ENCODE assay signal across 9 cellular contexts in the genomic region with DNA sequence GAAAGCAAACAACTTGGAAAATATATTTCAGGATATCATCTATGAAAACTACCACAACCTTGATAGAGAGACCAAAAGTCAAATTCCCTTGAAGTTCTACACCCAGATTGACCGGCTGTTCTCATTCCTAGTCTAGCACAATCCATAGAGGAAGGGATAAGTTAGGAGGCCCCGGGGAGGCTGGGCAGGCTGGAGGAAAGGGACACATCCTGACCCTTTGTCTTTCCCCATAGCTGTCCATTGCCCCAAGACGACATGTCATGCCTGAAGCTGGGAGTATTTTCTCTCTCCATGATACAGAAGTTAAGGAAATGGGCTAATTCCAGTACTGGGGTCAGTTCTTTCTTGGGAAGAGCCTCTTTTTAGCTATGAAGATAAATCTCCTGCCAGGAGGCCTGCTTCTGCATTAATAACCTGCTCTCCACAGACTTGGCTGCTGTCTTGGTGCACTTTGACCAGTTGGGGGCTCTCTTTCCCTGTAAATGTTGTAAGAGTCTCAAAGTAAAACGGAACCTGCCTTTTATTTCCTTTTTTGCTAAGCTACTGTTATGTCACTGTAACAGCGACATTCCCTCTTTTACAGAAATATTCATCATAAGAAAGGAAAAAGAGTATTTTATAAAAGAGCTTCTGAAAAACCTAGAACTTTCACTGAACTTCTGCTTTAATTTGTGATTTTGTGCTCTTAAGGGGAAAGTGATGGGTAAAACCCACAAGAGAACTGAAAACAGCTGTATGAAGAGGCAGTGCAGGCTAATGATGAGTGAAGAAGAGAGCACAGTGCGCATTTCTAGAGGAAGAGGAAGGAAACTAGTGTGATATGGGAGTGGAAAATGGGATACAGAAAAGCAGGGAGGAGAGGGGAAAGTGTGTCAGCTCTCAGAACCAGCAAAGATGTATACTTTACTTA. TPM values are rescaled to one million over a fixed set of nuclear protein-coding genes. Genes with fewer than 3 reads are reported as not detected.
A peak's percentile ranks its signal among the peaks of the same experiment; 100 is the strongest.
DNase-seq lines count a peak whose midpoint lies in the region; ATAC-seq, FAIRE-seq and TF ChIP-seq lines count a peak whose summit lies in the region.
"Not testable (repeated sequence)": the region's sequence is repeated elsewhere in the genome, so short reads cannot be mapped to it uniquely, and the experiment has no call there.
"Had no signal": no experiment of that assay in that cellular context is flagged by ENCODE, and none has a peak within 500 bp of the region (broad histone marks: within the 10 kb centered on the region; RNA-seq: fewer than 3 reads in every experiment).

No MANE protein-coding gene starts in this region.

- peak; percentile 16 to 47 (median 30) for TF ChIP-seq CTCF in testis (IDR thresholded peaks at IDR 0.05)

- peak overlapping the region; percentile 36 for H3K4me3 Mint-ChIP-seq in activated CD8-positive, alpha-beta memory T cell treated with anti-CD3 and anti-CD28 coated beads, Interleukin-2, amount 10 ng/mL, durations not matched to agents 7 days and 5 days

- H3K4me1 ChIP-seq in testis = not testable (repeated sequence)

- H3K36me3 ChIP-seq in testis (ENCODE audit: low read depth, missing control alignments) = not testable (repeated sequence)

- not testable (repeated sequence) for H3K27ac ChIP-seq in testis

- not testable (repeated sequence) for H3K9me3 Mint-ChIP-seq in activated CD8-positive, alpha-beta memory T cell treated with anti-CD3 and anti-CD28 coated beads, Interleukin-2, amount 10 ng/mL, durations not matched to agents 7 days and 5 days (ENCODE audit: low read depth)

- FAIRE-seq in endometrium (lab: Jason Lieb, UNC) = peak; percentile 23

- not testable (repeated sequence) for H3K9me3 ChIP-seq in testis

- CTCF ChIA-PET in activated CD8-positive, alpha-beta memory T cell treated with anti-CD3 and anti-CD28 coated beads, Interleukin-2, amount 10 ng/mL, durations not matched to agents 7 days and 5 days (lab: Charles Lee) = interaction anchor here (0.7 to 2.7 kb wide), 25 partner anchors 8 to 593 kb away, joined by 3 to 16 read pairs (median 4); partner anchors contain the start of genes IFNA7 and KLHL9

- H3K27me3 ChIP-seq in testis = not testable (repeated sequence)

- not testable (repeated sequence) for H3K36me3 Mint-ChIP-seq in activated CD8-positive, alpha-beta memory T cell treated with anti-CD3 and anti-CD28 coated beads, Interleukin-2, amount 10 ng/mL, durations not matched to agents 7 days and 5 days

- H3K27me3 Mint-ChIP-seq in activated CD8-positive, alpha-beta memory T cell treated with anti-CD3 and anti-CD28 coated beads, Interleukin-2, amount 10 ng/mL, durations not matched to agents 7 days and 5 days = peaks cover 16% of the 10 kb centered on the region

- TF ChIP-seq POLR2A in testis (IDR thresholded peaks at IDR 0.05) = not testable (repeated sequence)

- not testable (repeated sequence) for H3K27ac Mint-ChIP-seq in activated CD8-positive, alpha-beta memory T cell treated with anti-CD3 and anti-CD28 coated beads, Interleukin-2, amount 10 ng/mL, durations not matched to agents 7 days and 5 days

- ATAC-seq in GM21423 (IDR thresholded peaks at IDR 0.05; ENCODE audit: unreplicated experiment) = peak; percentile 92
- peak; percentile 95 for ATAC-seq in HG03159 (IDR thresholded peaks at IDR 0.05; ENCODE audit: unreplicated experiment)
- ATAC-seq in activated CD8-positive, alpha-beta memory T cell treated with anti-CD3 and anti-CD28 coated beads, Interleukin-2, amount 10 ng/mL, durations not matched to agents 7 days and 5 days = peak; percentile 90

- intact Hi-C loops in testis (cut with DNase I; ENCODE audit: low total_unique reads) = not testable (repeated sequence)

- WGBS in testis, 2 donors = 49 to 59% methylated on average over 6 of the region's 6 CpGs

- peak; percentile 8 for DNase-seq in GM03348 (ENCODE audit: low spot score)
- peak; percentile 25 for DNase-seq in NCI-H774 (lab: John Stamatoyannopoulos, UW)
- peak; percentile 70 for DNase-seq in activated CD8-positive, alpha-beta memory T cell treated with anti-CD3 and anti-CD28 coated beads, Interleukin-2, amount 10 ng/mL, durations not matched to agents 7 days and 5 days
- peak; percentile 43 for DNase-seq in medulla oblongata (ENCODE audit: extremely low spot score)
- DNase-seq in testis = peak; percentile 36

- H3K4me1 Mint-ChIP-seq in activated CD8-positive, alpha-beta memory T cell treated with anti-CD3 and anti-CD28 coated beads, Interleukin-2, amount 10 ng/mL, durations not matched to agents 7 days and 5 days = not testable (repeated sequence)

- not testable (repeated sequence) for H3K4me3 ChIP-seq in testis

RNA-seq across cellular contexts. Expression of gene IFNA7, which starts 6.9 kb away (rescaled TPM):
- total RNA-seq in activated CD8-positive, alpha-beta memory T cell treated with anti-CD3 and anti-CD28 coated beads, Interleukin-2, amount 10 ng/mL, durations not matched to agents 7 days and 5 days = not detected
- not detected for total RNA-seq in testis
- not detected for polyA plus RNA-seq in testis (ENCODE audit: insufficient read depth, low read depth, low replicate concordance)
- total RNA-seq: mesothelial cell of epicardium had no signal

RNA-seq across cellular contexts. Expression of gene IFNA4, which starts 7.7 kb away (rescaled TPM):
- not detected for total RNA-seq in activated CD8-positive, alpha-beta memory T cell treated with anti-CD3 and anti-CD28 coated beads, Interleukin-2, amount 10 ng/mL, durations not matched to agents 7 days and 5 days
- total RNA-seq in testis = not detected
- not detected for polyA plus RNA-seq in testis (ENCODE audit: insufficient read depth, low read depth, low replicate concordance)
- total RNA-seq: mesothelial cell of epicardium had no signal

RNA-seq across cellular contexts. Expression of gene IFNA10, which starts 11.8 kb away (rescaled TPM):
- not detected for total RNA-seq in activated CD8-positive, alpha-beta memory T cell treated with anti-CD3 and anti-CD28 coated beads, Interleukin-2, amount 10 ng/mL, durations not matched to agents 7 days and 5 days
- total RNA-seq in testis = not detected
- not detected for polyA plus RNA-seq in testis (ENCODE audit: insufficient read depth, low read depth, low replicate concordance)
- total RNA-seq: mesothelial cell of epicardium had no signal

RNA-seq across cellular contexts. Expression of gene IFNA16, which starts 22.0 kb away (rescaled TPM):
- not detected for total RNA-seq in activated CD8-positive, alpha-beta memory T cell treated with anti-CD3 and anti-CD28 coated beads, Interleukin-2, amount 10 ng/mL, durations not matched to agents 7 days and 5 days
- total RNA-seq in testis = not detected
- polyA plus RNA-seq in testis (ENCODE audit: insufficient read depth, low read depth, low replicate concordance) = not detected
- total RNA-seq: mesothelial cell of epicardium had no signal

RNA-seq across cellular contexts. Expression of gene IFNA21, which starts 28.7 kb away (rescaled TPM):
- not detected for total RNA-seq in activated CD8-positive, alpha-beta memory T cell treated with anti-CD3 and anti-CD28 coated beads, Interleukin-2, amount 10 ng/mL, durations not matched to agents 7 days and 5 days
- total RNA-seq in testis = not detected
- polyA plus RNA-seq in testis (ENCODE audit: insufficient read depth, low read depth, low replicate concordance) = not detected
- total RNA-seq: mesothelial cell of epicardium had no signal

Comparison
In these comparisons a context has a peak if more than half of its experiments do, and no peak if none do; other contexts are left out.
1. DNase-seq: peak in every context shown above with its lines; median percentile 70 in activated CD8-positive, alpha-beta memory T cell treated with anti-CD3 and anti-CD28 coated beads, Interleukin-2, amount 10 ng/mL, durations not matched to agents 7 days and 5 days; 43 in medulla oblongata; 36 in testis; 25 in NCI-H774; 8 in GM03348.